In the genomic region with DNA sequence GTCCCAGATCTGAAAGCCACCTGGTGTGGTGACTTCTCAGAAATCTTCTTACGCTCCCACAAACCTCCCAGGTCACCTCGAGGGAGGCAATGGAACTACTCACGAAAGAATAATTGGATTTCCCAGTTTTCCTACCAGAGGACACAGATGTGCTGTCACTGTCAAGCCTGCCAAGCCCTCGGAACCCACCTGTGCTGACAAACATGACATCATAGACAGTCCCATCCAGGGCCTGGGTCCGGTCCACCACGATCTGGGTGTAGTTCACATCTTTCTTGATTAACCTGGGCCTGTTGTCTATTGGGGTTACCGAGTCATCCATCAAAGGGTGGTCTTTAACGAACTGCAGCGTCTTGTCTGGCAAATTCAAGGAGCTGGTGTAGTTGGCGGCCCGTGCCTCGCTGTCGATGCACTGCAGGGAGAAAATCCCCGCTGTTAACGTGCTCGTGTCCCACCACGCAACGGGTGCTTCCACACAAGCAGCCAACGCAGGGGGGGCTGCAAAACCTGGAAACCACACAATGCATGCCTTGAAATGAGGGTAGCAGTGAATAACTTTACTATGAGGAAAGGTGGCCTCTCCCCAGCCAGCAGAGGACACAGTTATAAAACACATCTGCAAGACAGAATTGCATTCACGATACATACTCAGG, we compare ENCODE assay signal across 17 cellular contexts.
DNase-seq lines count a peak whose midpoint lies in the region; FAIRE-seq and TF ChIP-seq lines count a peak whose summit lies in the region.
"Had no signal": no experiment of that assay in that cellular context is flagged by ENCODE, and none has a peak within 500 bp of the region (broad histone marks: within the 10 kb centered on the region; RNA-seq: fewer than 3 reads in every experiment).

No MANE protein-coding gene starts in this region.

- peaks cover 99% of the 10 kb centered on the region for H3K36me3 Mint-ChIP-seq in activated T-cell treated with anti-CD3 and anti-CD28 coated beads, Interleukin-2, amount 50 U/mL, for 24 hours (ENCODE audit: low read depth)

- peaks cover 41% of the 10 kb centered on the region for H3K4me1 Mint-ChIP-seq in activated T-cell treated with anti-CD3 and anti-CD28 coated beads, Interleukin-2, amount 50 U/mL, for 24 hours (ENCODE audit: low read depth)
- H3K4me1 Mint-ChIP-seq: nephron, WTC11 had no signal

- H3K36me3 ChIP-seq in adrenal gland (replicated peaks in 1 of 2) (peaks cover 0 to 53% of the 10 kb centered on the region in 2 donors), mesenchymal stem cell (ENCODE audit: control insufficient read depth in 1 of 2, insufficient read depth in 2 of 2, low read depth in 1 of 2, low read length in 2 of 2) (peaks cover 0 to 87% of the 10 kb centered on the region in 2 experiments), thyroid gland (peaks cover 5 to 18% of the 10 kb centered on the region in 2 donors)

- WGBS in adrenal gland, 4 donors: 94 to 96% (median 94%) methylated on average over 20 of the region's 20 CpGs
- WGBS in mesenchymal stem cell: 96% methylated on average over 19 of the region's 20 CpGs
- 95 to 96% methylated on average over 19 to 20 of the region's 20 CpGs for WGBS in thyroid gland, 2 donors

- intact Hi-C loops in adrenal gland (cut with DNase I) (loop anchor here in 1 of 2 donors (10.0 kb wide), 1 partner anchor 157 kb away; no protein-coding TSS in a partner anchor), thyroid gland (cut with DNase I) (loop anchor here (5.0 kb wide), 1 partner anchor 55 kb away; no protein-coding TSS in a partner anchor)

- no peak for TF ChIP-seq POLR2A in adrenal gland (IDR thresholded peaks at IDR 0.05)
- no peak for TF ChIP-seq POLR2A in thyroid gland (IDR thresholded peaks at IDR 0.05)

- H3K27me3 ChIP-seq in adrenal gland (no peaks in the 10 kb centered on the region), mesenchymal stem cell (ENCODE audit: control insufficient read depth in 1 of 2, insufficient read depth in 1 of 2, low read length in 2 of 2) (no peaks in the 10 kb centered on the region), thyroid gland (no peaks in the 10 kb centered on the region)

- H2BK15ac ChIP-seq in mesenchymal stem cell (ENCODE audit: low read depth, poor library complexity, severe bottlenecking): no peak overlapping the region

- H3K18ac ChIP-seq in mesenchymal stem cell (ENCODE audit: low read depth in 1 of 2, low read length in 2 of 2): peak overlapping the region in 1 of 2 experiments; percentile 3

- no peak for FAIRE-seq in HTR-8/SVneo (lab: Jason Lieb, UNC)
- FAIRE-seq: RCC 7860 had no signal

- peak overlapping the region in 1 of 2 experiments; percentile 37 for H3K14ac ChIP-seq in mesenchymal stem cell (ENCODE audit: low read length in 2 of 2)

- peak overlapping the region in 3 of 5 donors; percentile 74 to 90 (median 84) for H3K27ac ChIP-seq in adrenal gland
- H3K27ac ChIP-seq in mesenchymal stem cell (ENCODE audit: low read length, poor library complexity, severe bottlenecking): no peak overlapping the region
- peak overlapping the region in 2 of 3 donors; percentile 37 to 51 for H3K27ac ChIP-seq in thyroid gland

- no peaks in the 10 kb centered on the region for H3K9me3 ChIP-seq in adrenal gland (replicated peaks in 1 of 3)
- H3K9me3 ChIP-seq in mesenchymal stem cell (ENCODE audit: control insufficient read depth, low read length): no peaks in the 10 kb centered on the region
- no peaks in the 10 kb centered on the region for H3K9me3 ChIP-seq in thyroid gland

- H2BK120ac ChIP-seq in mesenchymal stem cell (ENCODE audit: low read depth, low read length): no peak overlapping the region

- no peak overlapping the region for H3K4me3 ChIP-seq in adrenal gland
- H3K4me3 ChIP-seq in mesenchymal stem cell (ENCODE audit: insufficient read depth in 1 of 2, low read depth in 1 of 2, low read length in 2 of 2): no peak overlapping the region
- H3K4me3 ChIP-seq in thyroid gland (replicated peaks in 1 of 3): no peak overlapping the region

- H4K8ac ChIP-seq in mesenchymal stem cell (ENCODE audit: low read length): no peak overlapping the region

- H3K4me2 ChIP-seq in mesenchymal stem cell (ENCODE audit: low read length, poor library complexity, severe bottlenecking): no peak overlapping the region

- no peak for DNase-seq in activated T-cell treated with anti-CD3 and anti-CD28 coated beads, Interleukin-2, amount 50 U/mL, for 24 hours
- DNase-seq in activated T-cell treated with anti-CD3 and anti-CD28 coated beads, Interleukin-2, amount 50 U/mL, for 48 hours: no peak
- DNase-seq in adrenal gland: no peak
- no peak for DNase-seq in mesenchymal stem cell
- no peak for DNase-seq in thyroid gland
- no peak for DNase-seq in NOMO-1 (lab: John Stamatoyannopoulos, UW; ENCODE audit: unreplicated experiment in 2 of 2)
- no peak for DNase-seq in GOT3 (lab: John Stamatoyannopoulos, UW)
- DNase-seq in HTR-8/SVneo (ENCODE audit: insufficient read length, low spot score): no peak
- DNase-seq: activated CD8-positive, alpha-beta memory T cell treated with anti-CD3 and anti-CD28 coated beads, Interleukin-2, amount 10 ng/mL, durations not matched to agents 7 days and 5 days; activated naive CD4-positive, alpha-beta T cell treated with Interleukin-2 at 50 U/mL for 16 hours; effector memory CD4-positive, alpha-beta T cell; GDM1; NCI-H69; stimulated activated CD4-positive, alpha-beta T cell treated with anti-CD3 and anti-CD28 coated beads, Interleukin-1b, Interleukin-23, amount 100 ng/mL, for 48 hours had no signal

- TF ChIP-seq CTCF in adrenal gland (IDR thresholded peaks at IDR 0.05) (no peak), thyroid gland (IDR thresholded peaks at IDR 0.05) (no peak)

- H3K27ac Mint-ChIP-seq in activated T-cell treated with anti-CD3 and anti-CD28 coated beads, Interleukin-2, amount 50 U/mL, for 24 hours: peak overlapping the region; percentile 94
- H3K27ac Mint-ChIP-seq: activated CD8-positive, alpha-beta memory T cell treated with anti-CD3 and anti-CD28 coated beads, Interleukin-2, amount 10 ng/mL, durations not matched to agents 7 days and 5 days; nephron; WTC11 had no signal

- no peaks in the 10 kb centered on the region for H3K79me1 ChIP-seq in mesenchymal stem cell (replicated peaks; ENCODE audit: low read length, poor library complexity, severe bottlenecking)

- peak overlapping the region in 1 of 2 experiments; percentile 35 for H3K4ac ChIP-seq in mesenchymal stem cell (ENCODE audit: low read depth in 1 of 2, low read length in 2 of 2)

- H3K9me3 Mint-ChIP-seq in activated T-cell treated with anti-CD3 and anti-CD28 coated beads, Interleukin-2, amount 50 U/mL, for 24 hours: no peaks in the 10 kb centered on the region
- H3K9me3 Mint-ChIP-seq: nephron, WTC11 had no signal

- H3K23ac ChIP-seq in mesenchymal stem cell (ENCODE audit: low read length in 2 of 2): no peak overlapping the region

- H2BK5ac ChIP-seq in mesenchymal stem cell (ENCODE audit: low read depth, low read length, poor library complexity, severe bottlenecking): no peak overlapping the region

- H2AFZ ChIP-seq in mesenchymal stem cell (ENCODE audit: low read depth, low read length): no peak overlapping the region

- H3K4me1 ChIP-seq in adrenal gland (replicated peaks in 1 of 2): peaks cover 7 to 20% of the 10 kb centered on the region in 2 donors
- peaks cover 25% of the 10 kb centered on the region for H3K4me1 ChIP-seq in mesenchymal stem cell (ENCODE audit: control insufficient read depth, insufficient read depth, low read depth, low read length)
- peaks cover 5 to 34% of the 10 kb centered on the region in 2 donors for H3K4me1 ChIP-seq in thyroid gland

- H2AK5ac ChIP-seq in mesenchymal stem cell (ENCODE audit: low read length, severe bottlenecking): no peak overlapping the region

- H3K4me3 Mint-ChIP-seq in activated T-cell treated with anti-CD3 and anti-CD28 coated beads, Interleukin-2, amount 50 U/mL, for 24 hours: no peak overlapping the region
- H3K4me3 Mint-ChIP-seq: activated CD8-positive, alpha-beta memory T cell treated with anti-CD3 and anti-CD28 coated beads, Interleukin-2, amount 10 ng/mL, durations not matched to agents 7 days and 5 days; nephron; WTC11 had no signal

- peak overlapping the region; percentile 13 for H3K9ac ChIP-seq in mesenchymal stem cell (ENCODE audit: low read length)

- H4K91ac ChIP-seq in mesenchymal stem cell (ENCODE audit: low read length): peak overlapping the region; percentile 18

- H2BK12ac ChIP-seq in mesenchymal stem cell (ENCODE audit: low read length in 2 of 2): peak overlapping the region; percentile 8 to 69

- H3K27me3 Mint-ChIP-seq in activated T-cell treated with anti-CD3 and anti-CD28 coated beads, Interleukin-2, amount 50 U/mL, for 24 hours: no peaks in the 10 kb centered on the region
- H3K27me3 Mint-ChIP-seq: activated CD8-positive, alpha-beta memory T cell treated with anti-CD3 and anti-CD28 coated beads, Interleukin-2, amount 10 ng/mL, durations not matched to agents 7 days and 5 days had no signal
